ENCODE assay signal across 8 cellular contexts in the genomic region with DNA sequence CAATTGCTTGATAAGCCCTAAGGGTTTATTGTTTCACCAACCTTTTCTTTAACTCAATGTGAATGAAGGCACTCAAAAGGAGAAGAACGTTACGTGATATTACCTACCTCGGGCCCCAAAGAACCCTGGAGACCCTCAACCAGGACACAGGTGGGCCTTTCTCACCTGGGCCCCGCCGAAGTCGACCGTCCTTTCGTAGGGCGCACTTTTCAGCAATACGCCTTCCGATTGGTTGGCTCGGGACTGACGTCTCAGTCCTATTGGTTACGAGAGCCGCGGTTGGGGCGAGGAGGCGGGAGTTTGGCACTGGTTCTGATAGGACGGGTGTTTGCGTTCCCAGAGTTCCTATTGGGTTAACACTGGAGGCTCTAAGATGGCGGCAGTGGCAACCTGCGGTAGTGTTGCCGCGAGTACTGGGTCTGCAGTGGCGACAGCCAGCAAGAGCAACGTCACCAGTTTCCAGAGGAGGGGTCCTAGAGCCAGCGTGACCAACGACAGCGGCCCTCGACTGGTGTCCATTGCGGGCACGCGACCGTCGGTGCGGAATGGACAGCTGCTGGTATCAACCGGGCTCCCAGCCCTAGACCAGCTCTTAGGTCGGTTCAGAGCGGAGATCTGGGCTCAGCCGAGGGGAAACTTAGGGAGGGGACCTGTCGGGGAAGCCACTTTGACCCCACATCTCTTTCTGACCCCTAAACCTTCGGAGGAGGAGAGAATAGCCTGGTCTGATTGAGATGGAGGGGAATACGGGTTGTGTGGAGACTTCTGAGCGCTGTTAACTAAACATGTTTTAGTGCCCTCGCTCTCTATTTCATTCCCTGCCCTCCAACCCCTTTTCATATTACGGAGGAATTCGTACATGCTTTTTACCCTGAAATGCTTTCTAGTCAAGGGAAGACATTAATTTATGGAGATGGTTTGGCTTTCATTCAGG. TPM values are rescaled to one million over a fixed set of nuclear protein-coding genes. Genes with fewer than 3 reads are reported as not detected.
DNase-seq lines count a peak whose midpoint lies in the region; ATAC-seq and TF ChIP-seq lines count a peak whose summit lies in the region.

A gene with protein sequence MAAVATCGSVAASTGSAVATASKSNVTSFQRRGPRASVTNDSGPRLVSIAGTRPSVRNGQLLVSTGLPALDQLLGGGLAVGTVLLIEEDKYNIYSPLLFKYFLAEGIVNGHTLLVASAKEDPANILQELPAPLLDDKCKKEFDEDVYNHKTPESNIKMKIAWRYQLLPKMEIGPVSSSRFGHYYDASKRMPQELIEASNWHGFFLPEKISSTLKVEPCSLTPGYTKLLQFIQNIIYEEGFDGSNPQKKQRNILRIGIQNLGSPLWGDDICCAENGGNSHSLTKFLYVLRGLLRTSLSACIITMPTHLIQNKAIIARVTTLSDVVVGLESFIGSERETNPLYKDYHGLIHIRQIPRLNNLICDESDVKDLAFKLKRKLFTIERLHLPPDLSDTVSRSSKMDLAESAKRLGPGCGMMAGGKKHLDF (plus strand): TSS at position 356 of the 934 bp plus-strand sequence. CDS start 18 bp downstream, at position 374.
A gene with protein sequence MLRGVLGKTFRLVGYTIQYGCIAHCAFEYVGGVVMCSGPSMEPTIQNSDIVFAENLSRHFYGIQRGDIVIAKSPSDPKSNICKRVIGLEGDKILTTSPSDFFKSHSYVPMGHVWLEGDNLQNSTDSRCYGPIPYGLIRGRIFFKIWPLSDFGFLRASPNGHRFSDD (minus strand): TSS at position 211 of the 934 bp plus-strand sequence. CDS start 46,346 bp downstream, outside the sequence.

- peaks cover 0 to 3% of the 10 kb centered on the region in 2 donors for H3K36me3 ChIP-seq in gastroesophageal sphincter

- peak; percentile 85 for DNase-seq in GF-D8 (lab: John Stamatoyannopoulos, UW)
- DNase-seq in HEK293T (ENCODE audit: extremely low spot score): peak; percentile 94
- DNase-seq in MV-4-11 (lab: John Stamatoyannopoulos, UW): peak; percentile 94
- DNase-seq in SK-MEL-5 (ENCODE audit: low read depth, low spot score): peak; percentile 97
- peak; percentile 95 for DNase-seq in activated naive CD4-positive, alpha-beta T cell treated with Interleukin-2 at 50 U/mL for 16 hours
- peak; percentile 86 for DNase-seq in non-pigmented ciliary epithelial cell (ENCODE audit: low read depth)
- DNase-seq in superior temporal gyrus (ENCODE audit: extremely low spot score): peak; percentile 99

- H3K27me3 ChIP-seq in gastroesophageal sphincter: no peaks in the 10 kb centered on the region

- peak; percentile 100 for ATAC-seq in gastroesophageal sphincter

- H3K4me1 ChIP-seq in gastroesophageal sphincter: peaks cover 0 to 33% (median 3%) of the 10 kb centered on the region in 3 donors

- TF ChIP-seq EP300 in gastroesophageal sphincter (IDR thresholded peaks at IDR 0.05): no peak

- CTCF ChIA-PET in HEK293T (lab: Yijun Ruan, JAX): interaction anchor here (0.7 kb wide), 1 partner anchor 435 kb away, joined by 4 read pairs; no protein-coding TSS in a partner anchor

- no peaks in the 10 kb centered on the region for H3K9me3 ChIP-seq in gastroesophageal sphincter

- peak within 1 kb of the TSS; percentile 44 to 89 (median 89) for H3K27ac ChIP-seq in gastroesophageal sphincter

- peak in 1 of 2 donors; percentile 22 for TF ChIP-seq POLR2A in gastroesophageal sphincter (IDR thresholded peaks at IDR 0.05)

- 0 to 1% methylated on average over 8 to 21 of the region's 47 CpGs for WGBS in gastroesophageal sphincter (ENCODE audit: low coverage in 1 of 2), 2 donors

- TF ChIP-seq CTCF in gastroesophageal sphincter (IDR thresholded peaks at IDR 0.05): peak in 1 of 4 experiments; percentile 15

- in situ Hi-C loops in SK-MEL-5 (cut with HindIII; ENCODE audit: low pct_unique_long_range_greater_than_20kb, low sequenced_read_pairs): no loop called here

- peak within 1 kb of the TSS; percentile 76 to 89 for H3K4me3 ChIP-seq in gastroesophageal sphincter

- POLR2A ChIA-PET in HEK293T (lab: Yijun Ruan, JAX): no interaction called here

TF ChIP-seq in HEK293T, 16 proteins besides CTCF, POLR2A, EP300 and RAD21:
- TF ChIP-seq HDGF (IDR thresholded peaks at IDR 0.05; ENCODE audit: borderline replicate concordance): no peak
- TF ChIP-seq, protein P1, sequence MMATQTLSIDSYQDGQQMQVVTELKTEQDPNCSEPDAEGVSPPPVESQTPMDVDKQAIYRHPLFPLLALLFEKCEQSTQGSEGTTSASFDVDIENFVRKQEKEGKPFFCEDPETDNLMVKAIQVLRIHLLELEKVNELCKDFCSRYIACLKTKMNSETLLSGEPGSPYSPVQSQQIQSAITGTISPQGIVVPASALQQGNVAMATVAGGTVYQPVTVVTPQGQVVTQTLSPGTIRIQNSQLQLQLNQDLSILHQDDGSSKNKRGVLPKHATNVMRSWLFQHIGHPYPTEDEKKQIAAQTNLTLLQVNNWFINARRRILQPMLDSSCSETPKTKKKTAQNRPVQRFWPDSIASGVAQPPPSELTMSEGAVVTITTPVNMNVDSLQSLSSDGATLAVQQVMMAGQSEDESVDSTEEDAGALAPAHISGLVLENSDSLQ (IDR thresholded peaks at IDR 0.05): peak; percentile 45
- no peak for TF ChIP-seq CTBP1 (IDR thresholded peaks at IDR 0.05; ENCODE audit: borderline replicate concordance)
- TF ChIP-seq L3MBTL2 (conservative IDR thresholded peaks at IDR 0.05): peak; percentile 84
- TF ChIP-seq FOXM1 (IDR thresholded peaks at IDR 0.05; ENCODE audit: borderline replicate concordance): peak; percentile 90; the same call in 1 of the 2 replicates

RNA-seq across cellular contexts. Expression of the first gene that starts in this region (rescaled TPM):
- total RNA-seq in SK-MEL-5 (2014; rRNA removed; shearing (Covaris generic)): 18.5 and 21.5 TPM in 2 replicates
- polyA plus RNA-seq in SK-MEL-5 (2015; cell fraction: cytosol; rRNA removed): 12.4 and 15.4 TPM in 2 replicates
- 12.2 and 14.2 TPM in 2 replicates for polyA plus RNA-seq in SK-MEL-5 (2015; cell fraction: nucleus; rRNA removed)
- total RNA-seq in gastroesophageal sphincter: 10 to 100 TPM; 20.6 to 33.8 (median 31.6) TPM

RNA-seq across cellular contexts. Expression of the second gene that starts in this region (rescaled TPM):
- 16.0 and 22.1 TPM in 2 replicates for total RNA-seq in SK-MEL-5 (2014; rRNA removed; shearing (Covaris generic))
- 12.5 and 26.5 TPM in 2 replicates for polyA plus RNA-seq in SK-MEL-5 (2015; cell fraction: cytosol; rRNA removed)
- 22.6 and 28.1 TPM in 2 replicates for polyA plus RNA-seq in SK-MEL-5 (2015; cell fraction: nucleus; rRNA removed)
- total RNA-seq in gastroesophageal sphincter: 10 to 100 TPM in 3 of 4 donors, 1 to 10 TPM in 1; 3.9 to 38.6 (median 21.2) TPM

Comparison
In these comparisons a context has a peak if more than half of its experiments do, and no peak if none do; other contexts are left out.
1. Peak in every context shown above with its lines: DNase-seq, ATAC-seq, H3K4me3 ChIP-seq and H3K27ac ChIP-seq.